Comparison of ENCODE assay signal across 1 cellular context in the genomic region with DNA sequence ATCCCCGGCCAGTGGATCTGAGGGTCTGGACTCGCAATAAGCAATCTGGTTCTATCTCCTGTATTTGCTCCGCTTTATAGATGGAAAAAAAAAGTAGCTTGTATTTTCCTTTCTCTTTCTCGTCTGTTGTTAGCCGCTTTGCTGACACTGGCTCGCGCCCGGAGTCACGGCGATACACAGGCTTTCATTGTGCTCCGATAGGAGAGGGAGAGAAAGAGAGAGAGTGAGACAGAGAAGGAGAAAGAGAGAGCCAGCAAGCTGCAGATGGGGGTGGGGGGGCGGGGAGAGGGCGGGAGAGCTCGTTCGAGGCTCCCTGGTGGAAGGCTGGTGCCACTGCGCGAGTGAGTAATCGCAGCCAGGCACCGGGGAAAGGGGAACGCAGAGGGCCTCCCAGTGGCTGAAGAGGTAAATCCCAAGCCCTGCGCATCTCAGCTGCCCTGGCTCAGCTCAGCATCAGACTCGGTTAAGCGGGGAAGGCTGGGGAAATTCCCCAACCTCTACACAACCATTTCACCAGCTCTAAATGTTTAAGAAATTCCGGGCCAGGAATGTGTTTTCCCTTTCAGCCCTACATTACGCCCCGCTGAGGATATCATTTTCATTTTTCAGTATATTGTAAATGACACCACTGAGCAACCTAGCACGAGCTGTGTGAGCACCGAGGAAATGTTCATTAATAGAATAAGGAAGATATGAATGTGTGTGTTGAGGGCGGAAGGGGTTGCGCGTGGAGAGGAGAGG.
A peak's percentile ranks its signal among the peaks of the same experiment; 100 is the strongest.
TF ChIP-seq lines count a peak whose summit lies in the region.

TSS of gene MAML2 (minus strand) at position 225 of the 741 bp plus-strand sequence. CDS start 1,300 bp downstream, outside the sequence.

TF ChIP-seq in HepG2, 621 proteins besides CTCF, POLR2A, EP300 and RAD21 (continued from another document and continues in another):
- TF ChIP-seq, protein P1, sequence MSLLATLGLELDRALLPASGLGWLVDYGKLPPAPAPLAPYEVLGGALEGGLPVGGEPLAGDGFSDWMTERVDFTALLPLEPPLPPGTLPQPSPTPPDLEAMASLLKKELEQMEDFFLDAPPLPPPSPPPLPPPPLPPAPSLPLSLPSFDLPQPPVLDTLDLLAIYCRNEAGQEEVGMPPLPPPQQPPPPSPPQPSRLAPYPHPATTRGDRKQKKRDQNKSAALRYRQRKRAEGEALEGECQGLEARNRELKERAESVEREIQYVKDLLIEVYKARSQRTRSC (CRISPR knock-in tag; IDR thresholded peaks at IDR 0.05; ENCODE audit: low read depth): no peak
- TF ChIP-seq, protein P2, sequence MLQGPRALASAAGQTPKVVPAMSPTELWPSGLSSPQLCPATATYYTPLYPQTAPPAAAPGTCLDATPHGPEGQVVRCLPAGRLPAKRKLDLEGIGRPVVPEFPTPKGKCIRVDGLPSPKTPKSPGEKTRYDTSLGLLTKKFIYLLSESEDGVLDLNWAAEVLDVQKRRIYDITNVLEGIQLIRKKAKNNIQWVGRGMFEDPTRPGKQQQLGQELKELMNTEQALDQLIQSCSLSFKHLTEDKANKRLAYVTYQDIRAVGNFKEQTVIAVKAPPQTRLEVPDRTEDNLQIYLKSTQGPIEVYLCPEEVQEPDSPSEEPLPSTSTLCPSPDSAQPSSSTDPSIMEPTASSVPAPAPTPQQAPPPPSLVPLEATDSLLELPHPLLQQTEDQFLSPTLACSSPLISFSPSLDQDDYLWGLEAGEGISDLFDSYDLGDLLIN (CRISPR knock-in tag; IDR thresholded peaks at IDR 0.05; ENCODE audit: borderline replicate concordance): no peak
- TF ChIP-seq ZNF761 (CRISPR knock-in tag; conservative IDR thresholded peaks at IDR 0.05) (0 out of 2 replicates have a peak, but pooled peaks have one; percentile 43), ZBTB1 (CRISPR knock-in tag; IDR thresholded peaks at IDR 0.05; ENCODE audit: borderline replicate concordance) (no peak), ZNF782 (CRISPR knock-in tag; IDR thresholded peaks at IDR 0.05; ENCODE audit: borderline replicate concordance) (no peak), ZNF331 (CRISPR knock-in tag; IDR thresholded peaks at IDR 0.05) (peak; percentile 65; the same call in 1 of the 2 replicates), FOXA1 (IDR thresholded peaks at IDR 0.05) (no peak), FOXA1 (CRISPR knock-in tag; IDR thresholded peaks at IDR 0.05) (no peak), SSRP1 (CRISPR knock-in tag; IDR thresholded peaks at IDR 0.05) (no peak), MBD4 (IDR thresholded peaks at IDR 0.05; ENCODE audit: borderline replicate concordance, low read length) (no peak), RFX1 (IDR thresholded peaks at IDR 0.05) (no peak), ZNF710 (CRISPR knock-in tag; IDR thresholded peaks at IDR 0.05; ENCODE audit: borderline replicate concordance) (peak; percentile 91), MAF1 (CRISPR knock-in tag; IDR thresholded peaks at IDR 0.05; ENCODE audit: borderline replicate concordance) (no peak), NKX3-1 (CRISPR knock-in tag; IDR thresholded peaks at IDR 0.05) (no peak), YEATS4 (CRISPR knock-in tag; IDR thresholded peaks at IDR 0.05; ENCODE audit: borderline replicate concordance) (no peak; the same call in 1 of the 2 replicates), SMAD1 (CRISPR knock-in tag; IDR thresholded peaks at IDR 0.05; ENCODE audit: borderline replicate concordance, low read depth) (peak; percentile 53; the same call in 1 of the 2 replicates), GMEB2 (CRISPR knock-in tag; IDR thresholded peaks at IDR 0.05; ENCODE audit: low read depth) (no peak), CREM (IDR thresholded peaks at IDR 0.05) (no peak), CREM (CRISPR knock-in tag; IDR thresholded peaks at IDR 0.05) (no peak), SRY (CRISPR knock-in tag; IDR thresholded peaks at IDR 0.05) (no peak), YEATS2 (CRISPR knock-in tag; IDR thresholded peaks at IDR 0.05; ENCODE audit: borderline replicate concordance) (no peak), RAD51 (IDR thresholded peaks at IDR 0.05; ENCODE audit: borderline replicate concordance) (no peak), SYNCRIP (IDR thresholded peaks at IDR 0.05; ENCODE audit: insufficient read depth, low read depth, low read length) (no peak), ZNF383 (CRISPR knock-in tag; IDR thresholded peaks at IDR 0.05; ENCODE audit: borderline replicate concordance) (no peak), ZNF232 (CRISPR knock-in tag; IDR thresholded peaks at IDR 0.05; ENCODE audit: borderline replicate concordance) (no peak), ZNF816 (CRISPR knock-in tag; IDR thresholded peaks at IDR 0.05; ENCODE audit: borderline replicate concordance) (0 out of 2 replicates have a peak, but pooled peaks have one; percentile 2), MAZ (IDR thresholded peaks at IDR 0.05; ENCODE audit: borderline replicate concordance, low read depth, low read length) (no peak), MAZ (CRISPR knock-in tag; IDR thresholded peaks at IDR 0.05; ENCODE audit: low read depth) (no peak), SRF (IDR thresholded peaks at IDR 0.05; ENCODE audit: low read depth, low read length) (no peak), ZNF577 (CRISPR knock-in tag; IDR thresholded peaks at IDR 0.05; ENCODE audit: borderline replicate concordance, low read depth) (no peak), CAMTA2 (CRISPR knock-in tag; IDR thresholded peaks at IDR 0.05; ENCODE audit: borderline replicate concordance) (no peak), ZBTB20 (CRISPR knock-in tag; IDR thresholded peaks at IDR 0.05; ENCODE audit: borderline replicate concordance, low read depth) (no peak), CCDC6 (CRISPR knock-in tag; IDR thresholded peaks at IDR 0.05) (no peak), GATAD2A (CRISPR knock-in tag; IDR thresholded peaks at IDR 0.05) (no peak; the same call in 1 of the 2 replicates), ZBTB7A (CRISPR knock-in tag; IDR thresholded peaks at IDR 0.05) (no peak), ZNF335 (CRISPR knock-in tag; IDR thresholded peaks at IDR 0.05) (no peak), PHF20 (CRISPR knock-in tag; IDR thresholded peaks at IDR 0.05) (no peak), ZNF3 (CRISPR knock-in tag; IDR thresholded peaks at IDR 0.05) (no peak), ZEB1 (IDR thresholded peaks at IDR 0.05; ENCODE audit: insufficient replicate concordance, low read depth) (no peak), ZNF251 (CRISPR knock-in tag; IDR thresholded peaks at IDR 0.05) (no peak), SMAD9 (CRISPR knock-in tag; IDR thresholded peaks at IDR 0.05) (no peak), FOXA3 (CRISPR knock-in tag; IDR thresholded peaks at IDR 0.05) (peak; percentile 21; the same call in 1 of the 2 replicates), ZNF263 (CRISPR knock-in tag; IDR thresholded peaks at IDR 0.05) (no peak), NR2F1 (CRISPR knock-in tag; IDR thresholded peaks at IDR 0.05) (no peak), KDM1A (CRISPR knock-in tag; IDR thresholded peaks at IDR 0.05) (no peak), ZNF749 (CRISPR knock-in tag; IDR thresholded peaks at IDR 0.05; ENCODE audit: borderline replicate concordance) (no peak), ZNF776 (CRISPR knock-in tag; IDR thresholded peaks at IDR 0.05) (no peak)
- TF ChIP-seq, protein P3, sequence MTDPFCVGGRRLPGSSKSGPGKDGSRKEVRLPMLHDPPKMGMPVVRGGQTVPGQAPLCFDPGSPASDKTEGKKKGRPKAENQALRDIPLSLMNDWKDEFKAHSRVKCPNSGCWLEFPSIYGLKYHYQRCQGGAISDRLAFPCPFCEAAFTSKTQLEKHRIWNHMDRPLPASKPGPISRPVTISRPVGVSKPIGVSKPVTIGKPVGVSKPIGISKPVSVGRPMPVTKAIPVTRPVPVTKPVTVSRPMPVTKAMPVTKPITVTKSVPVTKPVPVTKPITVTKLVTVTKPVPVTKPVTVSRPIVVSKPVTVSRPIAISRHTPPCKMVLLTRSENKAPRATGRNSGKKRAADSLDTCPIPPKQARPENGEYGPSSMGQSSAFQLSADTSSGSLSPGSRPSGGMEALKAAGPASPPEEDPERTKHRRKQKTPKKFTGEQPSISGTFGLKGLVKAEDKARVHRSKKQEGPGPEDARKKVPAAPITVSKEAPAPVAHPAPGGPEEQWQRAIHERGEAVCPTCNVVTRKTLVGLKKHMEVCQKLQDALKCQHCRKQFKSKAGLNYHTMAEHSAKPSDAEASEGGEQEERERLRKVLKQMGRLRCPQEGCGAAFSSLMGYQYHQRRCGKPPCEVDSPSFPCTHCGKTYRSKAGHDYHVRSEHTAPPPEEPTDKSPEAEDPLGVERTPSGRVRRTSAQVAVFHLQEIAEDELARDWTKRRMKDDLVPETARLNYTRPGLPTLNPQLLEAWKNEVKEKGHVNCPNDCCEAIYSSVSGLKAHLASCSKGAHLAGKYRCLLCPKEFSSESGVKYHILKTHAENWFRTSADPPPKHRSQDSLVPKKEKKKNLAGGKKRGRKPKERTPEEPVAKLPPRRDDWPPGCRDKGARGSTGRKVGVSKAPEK (CRISPR knock-in tag; IDR thresholded peaks at IDR 0.05; ENCODE audit: borderline replicate concordance): no peak
- TF ChIP-seq, protein P4, sequence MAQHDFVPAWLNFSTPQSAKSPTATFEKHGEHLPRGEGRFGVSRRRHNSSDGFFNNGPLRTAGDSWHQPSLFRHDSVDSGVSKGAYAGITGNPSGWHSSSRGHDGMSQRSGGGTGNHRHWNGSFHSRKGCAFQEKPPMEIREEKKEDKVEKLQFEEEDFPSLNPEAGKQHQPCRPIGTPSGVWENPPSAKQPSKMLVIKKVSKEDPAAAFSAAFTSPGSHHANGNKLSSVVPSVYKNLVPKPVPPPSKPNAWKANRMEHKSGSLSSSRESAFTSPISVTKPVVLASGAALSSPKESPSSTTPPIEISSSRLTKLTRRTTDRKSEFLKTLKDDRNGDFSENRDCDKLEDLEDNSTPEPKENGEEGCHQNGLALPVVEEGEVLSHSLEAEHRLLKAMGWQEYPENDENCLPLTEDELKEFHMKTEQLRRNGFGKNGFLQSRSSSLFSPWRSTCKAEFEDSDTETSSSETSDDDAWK (CRISPR knock-in tag; IDR thresholded peaks at IDR 0.05): no peak
- TF ChIP-seq, protein P5, sequence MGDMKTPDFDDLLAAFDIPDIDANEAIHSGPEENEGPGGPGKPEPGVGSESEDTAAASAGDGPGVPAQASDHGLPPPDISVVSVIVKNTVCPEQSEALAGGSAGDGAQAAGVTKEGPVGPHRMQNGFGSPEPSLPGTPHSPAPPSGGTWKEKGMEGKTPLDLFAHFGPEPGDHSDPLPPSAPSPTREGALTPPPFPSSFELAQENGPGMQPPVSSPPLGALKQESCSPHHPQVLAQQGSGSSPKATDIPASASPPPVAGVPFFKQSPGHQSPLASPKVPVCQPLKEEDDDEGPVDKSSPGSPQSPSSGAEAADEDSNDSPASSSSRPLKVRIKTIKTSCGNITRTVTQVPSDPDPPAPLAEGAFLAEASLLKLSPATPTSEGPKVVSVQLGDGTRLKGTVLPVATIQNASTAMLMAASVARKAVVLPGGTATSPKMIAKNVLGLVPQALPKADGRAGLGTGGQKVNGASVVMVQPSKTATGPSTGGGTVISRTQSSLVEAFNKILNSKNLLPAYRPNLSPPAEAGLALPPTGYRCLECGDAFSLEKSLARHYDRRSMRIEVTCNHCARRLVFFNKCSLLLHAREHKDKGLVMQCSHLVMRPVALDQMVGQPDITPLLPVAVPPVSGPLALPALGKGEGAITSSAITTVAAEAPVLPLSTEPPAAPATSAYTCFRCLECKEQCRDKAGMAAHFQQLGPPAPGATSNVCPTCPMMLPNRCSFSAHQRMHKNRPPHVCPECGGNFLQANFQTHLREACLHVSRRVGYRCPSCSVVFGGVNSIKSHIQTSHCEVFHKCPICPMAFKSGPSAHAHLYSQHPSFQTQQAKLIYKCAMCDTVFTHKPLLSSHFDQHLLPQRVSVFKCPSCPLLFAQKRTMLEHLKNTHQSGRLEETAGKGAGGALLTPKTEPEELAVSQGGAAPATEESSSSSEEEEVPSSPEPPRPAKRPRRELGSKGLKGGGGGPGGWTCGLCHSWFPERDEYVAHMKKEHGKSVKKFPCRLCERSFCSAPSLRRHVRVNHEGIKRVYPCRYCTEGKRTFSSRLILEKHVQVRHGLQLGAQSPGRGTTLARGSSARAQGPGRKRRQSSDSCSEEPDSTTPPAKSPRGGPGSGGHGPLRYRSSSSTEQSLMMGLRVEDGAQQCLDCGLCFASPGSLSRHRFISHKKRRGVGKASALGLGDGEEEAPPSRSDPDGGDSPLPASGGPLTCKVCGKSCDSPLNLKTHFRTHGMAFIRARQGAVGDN (CRISPR knock-in tag; IDR thresholded peaks at IDR 0.05): peak; percentile 78
- TF ChIP-seq, protein P6, sequence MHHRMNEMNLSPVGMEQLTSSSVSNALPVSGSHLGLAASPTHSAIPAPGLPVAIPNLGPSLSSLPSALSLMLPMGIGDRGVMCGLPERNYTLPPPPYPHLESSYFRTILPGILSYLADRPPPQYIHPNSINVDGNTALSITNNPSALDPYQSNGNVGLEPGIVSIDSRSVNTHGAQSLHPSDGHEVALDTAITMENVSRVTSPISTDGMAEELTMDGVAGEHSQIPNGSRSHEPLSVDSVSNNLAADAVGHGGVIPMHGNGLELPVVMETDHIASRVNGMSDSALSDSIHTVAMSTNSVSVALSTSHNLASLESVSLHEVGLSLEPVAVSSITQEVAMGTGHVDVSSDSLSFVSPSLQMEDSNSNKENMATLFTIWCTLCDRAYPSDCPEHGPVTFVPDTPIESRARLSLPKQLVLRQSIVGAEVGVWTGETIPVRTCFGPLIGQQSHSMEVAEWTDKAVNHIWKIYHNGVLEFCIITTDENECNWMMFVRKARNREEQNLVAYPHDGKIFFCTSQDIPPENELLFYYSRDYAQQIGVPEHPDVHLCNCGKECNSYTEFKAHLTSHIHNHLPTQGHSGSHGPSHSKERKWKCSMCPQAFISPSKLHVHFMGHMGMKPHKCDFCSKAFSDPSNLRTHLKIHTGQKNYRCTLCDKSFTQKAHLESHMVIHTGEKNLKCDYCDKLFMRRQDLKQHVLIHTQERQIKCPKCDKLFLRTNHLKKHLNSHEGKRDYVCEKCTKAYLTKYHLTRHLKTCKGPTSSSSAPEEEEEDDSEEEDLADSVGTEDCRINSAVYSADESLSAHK (CRISPR knock-in tag; IDR thresholded peaks at IDR 0.05; ENCODE audit: borderline replicate concordance): no peak
